In the genomic region with DNA sequence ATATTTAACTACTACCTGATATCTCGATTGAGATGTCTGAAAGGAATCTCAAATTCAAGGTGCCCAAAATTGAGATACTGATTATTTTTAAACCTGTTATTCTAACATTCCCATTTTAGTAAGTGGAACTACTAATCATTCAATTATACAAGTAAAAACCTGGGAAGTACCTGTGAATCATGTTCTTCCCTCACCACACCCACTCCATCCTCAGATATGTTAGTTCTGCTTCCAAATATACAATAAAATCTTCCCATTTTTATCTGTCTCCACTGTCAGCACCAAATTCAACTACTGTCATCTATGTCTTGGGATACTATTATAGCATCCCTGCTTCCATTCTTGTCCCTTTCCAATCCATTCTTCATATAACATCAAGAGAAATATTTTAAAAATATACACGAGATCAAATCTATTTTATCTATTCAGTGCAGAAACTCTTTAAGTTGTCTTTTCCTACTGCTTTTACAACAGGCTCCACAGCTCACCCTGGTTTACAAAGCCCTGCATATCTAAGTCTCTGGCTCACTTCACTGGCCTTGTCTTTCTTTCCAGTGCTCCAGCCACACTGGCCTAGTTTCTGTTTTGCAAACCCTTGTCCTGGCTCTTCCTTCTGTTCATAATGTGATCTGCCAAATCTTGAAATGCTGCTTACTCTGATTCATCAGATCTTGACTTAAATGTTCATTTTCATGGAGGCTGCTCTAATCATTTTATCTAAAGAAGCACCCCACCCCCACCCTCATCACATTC, we compare ENCODE assay signal across 1 cellular context.
TF ChIP-seq lines count a peak whose summit lies in the region.

No MANE protein-coding gene starts in this region.

TF ChIP-seq in H1, 55 proteins besides CTCF, POLR2A, EP300 and RAD21 (continued from another document):
- TF ChIP-seq, protein P1, sequence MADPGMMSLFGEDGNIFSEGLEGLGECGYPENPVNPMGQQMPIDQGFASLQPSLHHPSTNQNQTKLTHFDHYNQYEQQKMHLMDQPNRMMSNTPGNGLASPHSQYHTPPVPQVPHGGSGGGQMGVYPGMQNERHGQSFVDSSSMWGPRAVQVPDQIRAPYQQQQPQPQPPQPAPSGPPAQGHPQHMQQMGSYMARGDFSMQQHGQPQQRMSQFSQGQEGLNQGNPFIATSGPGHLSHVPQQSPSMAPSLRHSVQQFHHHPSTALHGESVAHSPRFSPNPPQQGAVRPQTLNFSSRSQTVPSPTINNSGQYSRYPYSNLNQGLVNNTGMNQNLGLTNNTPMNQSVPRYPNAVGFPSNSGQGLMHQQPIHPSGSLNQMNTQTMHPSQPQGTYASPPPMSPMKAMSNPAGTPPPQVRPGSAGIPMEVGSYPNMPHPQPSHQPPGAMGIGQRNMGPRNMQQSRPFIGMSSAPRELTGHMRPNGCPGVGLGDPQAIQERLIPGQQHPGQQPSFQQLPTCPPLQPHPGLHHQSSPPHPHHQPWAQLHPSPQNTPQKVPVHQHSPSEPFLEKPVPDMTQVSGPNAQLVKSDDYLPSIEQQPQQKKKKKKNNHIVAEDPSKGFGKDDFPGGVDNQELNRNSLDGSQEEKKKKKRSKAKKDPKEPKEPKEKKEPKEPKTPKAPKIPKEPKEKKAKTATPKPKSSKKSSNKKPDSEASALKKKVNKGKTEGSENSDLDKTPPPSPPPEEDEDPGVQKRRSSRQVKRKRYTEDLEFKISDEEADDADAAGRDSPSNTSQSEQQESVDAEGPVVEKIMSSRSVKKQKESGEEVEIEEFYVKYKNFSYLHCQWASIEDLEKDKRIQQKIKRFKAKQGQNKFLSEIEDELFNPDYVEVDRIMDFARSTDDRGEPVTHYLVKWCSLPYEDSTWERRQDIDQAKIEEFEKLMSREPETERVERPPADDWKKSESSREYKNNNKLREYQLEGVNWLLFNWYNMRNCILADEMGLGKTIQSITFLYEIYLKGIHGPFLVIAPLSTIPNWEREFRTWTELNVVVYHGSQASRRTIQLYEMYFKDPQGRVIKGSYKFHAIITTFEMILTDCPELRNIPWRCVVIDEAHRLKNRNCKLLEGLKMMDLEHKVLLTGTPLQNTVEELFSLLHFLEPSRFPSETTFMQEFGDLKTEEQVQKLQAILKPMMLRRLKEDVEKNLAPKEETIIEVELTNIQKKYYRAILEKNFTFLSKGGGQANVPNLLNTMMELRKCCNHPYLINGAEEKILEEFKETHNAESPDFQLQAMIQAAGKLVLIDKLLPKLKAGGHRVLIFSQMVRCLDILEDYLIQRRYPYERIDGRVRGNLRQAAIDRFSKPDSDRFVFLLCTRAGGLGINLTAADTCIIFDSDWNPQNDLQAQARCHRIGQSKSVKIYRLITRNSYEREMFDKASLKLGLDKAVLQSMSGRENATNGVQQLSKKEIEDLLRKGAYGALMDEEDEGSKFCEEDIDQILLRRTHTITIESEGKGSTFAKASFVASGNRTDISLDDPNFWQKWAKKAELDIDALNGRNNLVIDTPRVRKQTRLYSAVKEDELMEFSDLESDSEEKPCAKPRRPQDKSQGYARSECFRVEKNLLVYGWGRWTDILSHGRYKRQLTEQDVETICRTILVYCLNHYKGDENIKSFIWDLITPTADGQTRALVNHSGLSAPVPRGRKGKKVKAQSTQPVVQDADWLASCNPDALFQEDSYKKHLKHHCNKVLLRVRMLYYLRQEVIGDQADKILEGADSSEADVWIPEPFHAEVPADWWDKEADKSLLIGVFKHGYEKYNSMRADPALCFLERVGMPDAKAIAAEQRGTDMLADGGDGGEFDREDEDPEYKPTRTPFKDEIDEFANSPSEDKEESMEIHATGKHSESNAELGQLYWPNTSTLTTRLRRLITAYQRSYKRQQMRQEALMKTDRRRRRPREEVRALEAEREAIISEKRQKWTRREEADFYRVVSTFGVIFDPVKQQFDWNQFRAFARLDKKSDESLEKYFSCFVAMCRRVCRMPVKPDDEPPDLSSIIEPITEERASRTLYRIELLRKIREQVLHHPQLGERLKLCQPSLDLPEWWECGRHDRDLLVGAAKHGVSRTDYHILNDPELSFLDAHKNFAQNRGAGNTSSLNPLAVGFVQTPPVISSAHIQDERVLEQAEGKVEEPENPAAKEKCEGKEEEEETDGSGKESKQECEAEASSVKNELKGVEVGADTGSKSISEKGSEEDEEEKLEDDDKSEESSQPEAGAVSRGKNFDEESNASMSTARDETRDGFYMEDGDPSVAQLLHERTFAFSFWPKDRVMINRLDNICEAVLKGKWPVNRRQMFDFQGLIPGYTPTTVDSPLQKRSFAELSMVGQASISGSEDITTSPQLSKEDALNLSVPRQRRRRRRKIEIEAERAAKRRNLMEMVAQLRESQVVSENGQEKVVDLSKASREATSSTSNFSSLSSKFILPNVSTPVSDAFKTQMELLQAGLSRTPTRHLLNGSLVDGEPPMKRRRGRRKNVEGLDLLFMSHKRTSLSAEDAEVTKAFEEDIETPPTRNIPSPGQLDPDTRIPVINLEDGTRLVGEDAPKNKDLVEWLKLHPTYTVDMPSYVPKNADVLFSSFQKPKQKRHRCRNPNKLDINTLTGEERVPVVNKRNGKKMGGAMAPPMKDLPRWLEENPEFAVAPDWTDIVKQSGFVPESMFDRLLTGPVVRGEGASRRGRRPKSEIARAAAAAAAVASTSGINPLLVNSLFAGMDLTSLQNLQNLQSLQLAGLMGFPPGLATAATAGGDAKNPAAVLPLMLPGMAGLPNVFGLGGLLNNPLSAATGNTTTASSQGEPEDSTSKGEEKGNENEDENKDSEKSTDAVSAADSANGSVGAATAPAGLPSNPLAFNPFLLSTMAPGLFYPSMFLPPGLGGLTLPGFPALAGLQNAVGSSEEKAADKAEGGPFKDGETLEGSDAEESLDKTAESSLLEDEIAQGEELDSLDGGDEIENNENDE (IDR thresholded peaks at IDR 0.05; ENCODE audit: insufficient replicate concordance, low read length): no peak
- no peak for TF ChIP-seq SP4 (IDR thresholded peaks at IDR 0.05; ENCODE audit: low read length)
- TF ChIP-seq HDAC2 (IDR thresholded peaks at IDR 0.05; ENCODE audit: borderline replicate concordance in 1 of 2, low read depth in 2 of 2, low read length in 2 of 2): no peak
- TF ChIP-seq, protein P2, sequence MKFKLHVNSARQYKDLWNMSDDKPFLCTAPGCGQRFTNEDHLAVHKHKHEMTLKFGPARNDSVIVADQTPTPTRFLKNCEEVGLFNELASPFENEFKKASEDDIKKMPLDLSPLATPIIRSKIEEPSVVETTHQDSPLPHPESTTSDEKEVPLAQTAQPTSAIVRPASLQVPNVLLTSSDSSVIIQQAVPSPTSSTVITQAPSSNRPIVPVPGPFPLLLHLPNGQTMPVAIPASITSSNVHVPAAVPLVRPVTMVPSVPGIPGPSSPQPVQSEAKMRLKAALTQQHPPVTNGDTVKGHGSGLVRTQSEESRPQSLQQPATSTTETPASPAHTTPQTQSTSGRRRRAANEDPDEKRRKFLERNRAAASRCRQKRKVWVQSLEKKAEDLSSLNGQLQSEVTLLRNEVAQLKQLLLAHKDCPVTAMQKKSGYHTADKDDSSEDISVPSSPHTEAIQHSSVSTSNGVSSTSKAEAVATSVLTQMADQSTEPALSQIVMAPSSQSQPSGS (IDR thresholded peaks at IDR 0.05; ENCODE audit: low read length): no peak
- TF ChIP-seq TEAD4 (IDR thresholded peaks at IDR 0.05; ENCODE audit: low read depth, low read length): no peak
- no peak for TF ChIP-seq CEBPB (IDR thresholded peaks at IDR 0.05; ENCODE audit: low read depth, low read length)
- no peak for TF ChIP-seq CHD2 (IDR thresholded peaks at IDR 0.05; ENCODE audit: low read length)
- TF ChIP-seq SIN3A (conservative IDR thresholded peaks at IDR 0.05 in 1 of 2, IDR thresholded peaks at IDR 0.05 in 1 of 2; ENCODE audit: low read depth in 1 of 2, low read length in 2 of 2): no peak
- TF ChIP-seq ASH2L (IDR thresholded peaks at IDR 0.05; ENCODE audit: low read length): no peak
- no peak for TF ChIP-seq POU5F1 (IDR thresholded peaks at IDR 0.05; ENCODE audit: low read depth, low read length)
- TF ChIP-seq KDM5A (IDR thresholded peaks at IDR 0.05; ENCODE audit: low read length): no peak
- TF ChIP-seq, protein P3, sequence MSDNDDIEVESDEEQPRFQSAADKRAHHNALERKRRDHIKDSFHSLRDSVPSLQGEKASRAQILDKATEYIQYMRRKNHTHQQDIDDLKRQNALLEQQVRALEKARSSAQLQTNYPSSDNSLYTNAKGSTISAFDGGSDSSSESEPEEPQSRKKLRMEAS (IDR thresholded peaks at IDR 0.05): no peak
- TF ChIP-seq SUZ12 (IDR thresholded peaks at IDR 0.05; ENCODE audit: low read length): no peak
TF ChIP-seq in H1: peak in this region for 0.
